In the genomic region with DNA sequence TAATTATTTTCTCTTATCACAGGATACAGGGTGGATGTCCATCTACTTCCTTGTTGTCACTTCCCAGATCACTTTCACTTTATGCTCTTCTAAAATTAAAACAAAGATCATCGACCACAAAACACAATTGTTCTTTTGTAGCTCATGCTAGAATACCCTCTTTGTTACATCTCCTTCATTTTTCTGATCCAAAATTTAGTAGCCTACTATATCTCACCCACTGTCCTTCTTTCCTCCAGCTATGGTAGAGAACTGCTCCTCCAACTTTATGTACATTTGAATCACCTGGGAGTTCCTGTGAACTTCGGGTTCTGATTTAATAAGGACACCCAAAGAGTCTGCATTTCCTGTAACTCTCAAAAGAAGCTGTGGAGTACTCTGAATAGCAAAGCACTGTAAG, we compare ENCODE assay signal across 10 cellular contexts.
DNase-seq lines count a peak whose midpoint lies in the region; ATAC-seq and TF ChIP-seq lines count a peak whose summit lies in the region.
"Had no signal": no experiment of that assay in that cellular context is flagged by ENCODE, and none has a peak within 500 bp of the region (broad histone marks: within the 10 kb centered on the region; RNA-seq: fewer than 3 reads in every experiment).

No MANE protein-coding gene starts in this region.

- H3K36me3 ChIP-seq in DOHH2 (ENCODE audit: control insufficient read depth, low read length) (peaks cover 6% of the 10 kb centered on the region), endocrine pancreas (ENCODE audit: control insufficient read depth, insufficient read depth, low read length) (no peaks in the 10 kb centered on the region)

- H3K4me3 ChIP-seq in DOHH2 (ENCODE audit: low read length): peak overlapping the region; percentile 90
- peak overlapping the region; percentile 14 for H3K4me3 ChIP-seq in endocrine pancreas (ENCODE audit: control insufficient read depth, insufficient read depth, low read length)

- H4K20me1 ChIP-seq in DOHH2 (ENCODE audit: control insufficient read depth, insufficient read depth, low read depth, low read length): no peaks in the 10 kb centered on the region

- no peak for TF ChIP-seq CTCF in DOHH2 (IDR thresholded peaks at IDR 0.05; ENCODE audit: low read depth, low read length, poor library complexity, severe bottlenecking)

- H3K4me2 ChIP-seq in DOHH2 (ENCODE audit: low read length): peak overlapping the region; percentile 87

- peak overlapping the region; percentile 54; the same call in 1 of the 2 replicates for H3K27ac ChIP-seq in DOHH2 (ENCODE audit: low read depth, low read length)

- peaks cover 34% of the 10 kb centered on the region for H3K79me2 ChIP-seq in DOHH2 (ENCODE audit: control insufficient read depth, low read length)

- H3K9me3 ChIP-seq in DOHH2 (ENCODE audit: control insufficient read depth, insufficient read depth, low read length): peaks cover 8% of the 10 kb centered on the region
- no peaks in the 10 kb centered on the region for H3K9me3 ChIP-seq in endocrine pancreas (ENCODE audit: control insufficient read depth, low read length)

- H3K4me1 ChIP-seq in DOHH2 (ENCODE audit: control insufficient read depth, low read length): peaks cover 35% of the 10 kb centered on the region
- peaks cover 5% of the 10 kb centered on the region for H3K4me1 ChIP-seq in endocrine pancreas (ENCODE audit: control insufficient read depth, insufficient read depth, low read length)

- H3K27me3 ChIP-seq in DOHH2 (ENCODE audit: control insufficient read depth, low read length) (no peaks in the 10 kb centered on the region), endocrine pancreas (ENCODE audit: control insufficient read depth, insufficient read depth, low read length) (no peaks in the 10 kb centered on the region)

- H3F3A ChIP-seq in DOHH2 (ENCODE audit: control insufficient read depth, insufficient read depth): peaks cover 18% of the 10 kb centered on the region

- DNase-seq in OCI-M1 (lab: John Stamatoyannopoulos, UW) (peak; percentile 64), putamen (ENCODE audit: low spot score) (peak; percentile 72), NK-92 (lab: John Stamatoyannopoulos, UW; ENCODE audit: unreplicated experiment) (no peak)
- no peak for DNase-seq in activated CD4-positive, CD25-positive, alpha-beta regulatory T cell (lab: John Stamatoyannopoulos, UW)
- DNase-seq: head of caudate nucleus, Karpas-422 had no signal

- no peak overlapping the region for H3K9ac ChIP-seq in endocrine pancreas (ENCODE audit: control insufficient read depth, insufficient read depth, low read length)

- H3K9me2 ChIP-seq in DOHH2 (replicated peaks; ENCODE audit: control insufficient read depth, low read length): no peaks in the 10 kb centered on the region

- ATAC-seq in HG02973 (IDR thresholded peaks at IDR 0.05; ENCODE audit: unreplicated experiment): no peak
- ATAC-seq in HG03354 (IDR thresholded peaks at IDR 0.05; ENCODE audit: poor library complexity, severe bottlenecking, unreplicated experiment): no peak

Comparison
In these comparisons a context has a peak if more than half of its experiments do, and no peak if none do; other contexts are left out.
1. DNase-seq: peak in OCI-M1 (single experiment) and putamen (single experiment); none in NK-92 (single experiment) and activated CD4-positive, CD25-positive, alpha-beta regulatory T cell (0 of 4).